ENCODE assay signal across 1 cellular context in genomic region chr12:53221203-53222076, GRCh38.
TF ChIP-seq lines count a peak whose summit lies in the region.

No MANE protein-coding gene starts in this region.

TF ChIP-seq in GM12878, 131 proteins besides CTCF, POLR2A, EP300 and RAD21 (continued from another document):
- TF ChIP-seq TAF1 (IDR thresholded peaks at IDR 0.05; ENCODE audit: borderline replicate concordance, low read depth, low read length) = 0 out of 2 replicates have a peak, but pooled peaks have one; percentile 1
- TF ChIP-seq TCF3 (IDR thresholded peaks at IDR 0.05; ENCODE audit: borderline replicate concordance, insufficient read depth, low read depth, low read length) = no peak
- TF ChIP-seq, protein P1, sequence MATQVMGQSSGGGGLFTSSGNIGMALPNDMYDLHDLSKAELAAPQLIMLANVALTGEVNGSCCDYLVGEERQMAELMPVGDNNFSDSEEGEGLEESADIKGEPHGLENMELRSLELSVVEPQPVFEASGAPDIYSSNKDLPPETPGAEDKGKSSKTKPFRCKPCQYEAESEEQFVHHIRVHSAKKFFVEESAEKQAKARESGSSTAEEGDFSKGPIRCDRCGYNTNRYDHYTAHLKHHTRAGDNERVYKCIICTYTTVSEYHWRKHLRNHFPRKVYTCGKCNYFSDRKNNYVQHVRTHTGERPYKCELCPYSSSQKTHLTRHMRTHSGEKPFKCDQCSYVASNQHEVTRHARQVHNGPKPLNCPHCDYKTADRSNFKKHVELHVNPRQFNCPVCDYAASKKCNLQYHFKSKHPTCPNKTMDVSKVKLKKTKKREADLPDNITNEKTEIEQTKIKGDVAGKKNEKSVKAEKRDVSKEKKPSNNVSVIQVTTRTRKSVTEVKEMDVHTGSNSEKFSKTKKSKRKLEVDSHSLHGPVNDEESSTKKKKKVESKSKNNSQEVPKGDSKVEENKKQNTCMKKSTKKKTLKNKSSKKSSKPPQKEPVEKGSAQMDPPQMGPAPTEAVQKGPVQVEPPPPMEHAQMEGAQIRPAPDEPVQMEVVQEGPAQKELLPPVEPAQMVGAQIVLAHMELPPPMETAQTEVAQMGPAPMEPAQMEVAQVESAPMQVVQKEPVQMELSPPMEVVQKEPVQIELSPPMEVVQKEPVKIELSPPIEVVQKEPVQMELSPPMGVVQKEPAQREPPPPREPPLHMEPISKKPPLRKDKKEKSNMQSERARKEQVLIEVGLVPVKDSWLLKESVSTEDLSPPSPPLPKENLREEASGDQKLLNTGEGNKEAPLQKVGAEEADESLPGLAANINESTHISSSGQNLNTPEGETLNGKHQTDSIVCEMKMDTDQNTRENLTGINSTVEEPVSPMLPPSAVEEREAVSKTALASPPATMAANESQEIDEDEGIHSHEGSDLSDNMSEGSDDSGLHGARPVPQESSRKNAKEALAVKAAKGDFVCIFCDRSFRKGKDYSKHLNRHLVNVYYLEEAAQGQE (IDR thresholded peaks at IDR 0.05; ENCODE audit: low read depth, low read length) = peak; percentile 25; the same call in 1 of the 2 replicates
- TF ChIP-seq CHD2 (IDR thresholded peaks at IDR 0.05; ENCODE audit: borderline replicate concordance, low read depth, low read length) = peak; percentile 61; the same call in 1 of the 2 replicates
- TF ChIP-seq NR2F1 (conservative IDR thresholded peaks at IDR 0.05) = peak; percentile 41; the same call in 1 of the 2 replicates
- TF ChIP-seq SMAD1 (IDR thresholded peaks at IDR 0.05; ENCODE audit: low read depth, partially characterized antibody) = no peak
- TF ChIP-seq STAT3 (IDR thresholded peaks at IDR 0.05; ENCODE audit: low read depth, low read length) = no peak
TF ChIP-seq in GM12878: peak in this region for 30.
